ENCODE assay signal across 16 cellular contexts in genomic region chr3:7444886-7445285, GRCh38.
DNase-seq lines count a peak whose midpoint lies in the region; ATAC-seq and TF ChIP-seq lines count a peak whose summit lies in the region.
"Had no signal": no experiment of that assay in that cellular context is flagged by ENCODE, and none has a peak within 500 bp of the region (broad histone marks: within the 10 kb centered on the region; RNA-seq: fewer than 3 reads in every experiment).

No MANE protein-coding gene starts in this region.

- peaks cover 0 to 8% (median 0%) of the 10 kb centered on the region in 11 donors for H3K9me3 ChIP-seq in heart right ventricle
- H3K9me3 ChIP-seq in BLaER1 treated with 17β-estradiol and CSF1 and Interleukin-3, amounts not matched to agents 10 nM and 100 nM (replicated peaks in 1 of 11) = peaks cover 0 to 13% (median 0%) of the 10 kb centered on the region in 11 experiments; a peak in 4 of 22 replicates
- H3K9me3 ChIP-seq: BLaER1 had no signal

- intact Hi-C loops in heart right ventricle (cut with DNase I) = no loop called here
- intact Hi-C loops in Right ventricle myocardium inferior (cut with DNase I) = loop anchor here (10.0 kb wide), 1 partner anchor 60 kb away; no protein-coding TSS in a partner anchor

- H3K9ac ChIP-seq in BLaER1 treated with 17β-estradiol and CSF1 and Interleukin-3, amounts not matched to agents 10 nM and 100 nM = no peak overlapping the region
- H3K9ac ChIP-seq: BLaER1 had no signal

- H3K4me1 ChIP-seq in heart right ventricle = peaks cover 0 to 20% (median 4%) of the 10 kb centered on the region in 9 donors
- H3K4me1 ChIP-seq in BLaER1 treated with 17β-estradiol and CSF1 and Interleukin-3, amounts not matched to agents 10 nM and 100 nM = peaks cover 0 to 19% (median 10%) of the 10 kb centered on the region in 10 experiments; a peak in 13 of 20 replicates
- H3K4me1 ChIP-seq: BLaER1 had no signal

- ATAC-seq in heart right ventricle = peak in 4 of 8 donors; percentile 54 to 89 (median 66)
- no peak for ATAC-seq in Right ventricle myocardium inferior
- no peak for ATAC-seq in HG03432 (IDR thresholded peaks at IDR 0.05; ENCODE audit: unreplicated experiment)
- no peak for ATAC-seq in HG03039 (IDR thresholded peaks at IDR 0.05; ENCODE audit: unreplicated experiment)
- ATAC-seq: CD8-positive, alpha-beta T cell had no signal

- 59 to 62% methylated on average over 4 of the region's 4 CpGs for WGBS in heart right ventricle, 2 donors

- no peaks in the 10 kb centered on the region for H3K36me3 ChIP-seq in heart right ventricle
- no peaks in the 10 kb centered on the region for H3K36me3 ChIP-seq in BLaER1 treated with 17β-estradiol and CSF1 and Interleukin-3, amounts not matched to agents 10 nM and 100 nM
- H3K36me3 ChIP-seq: BLaER1 had no signal

- peak overlapping the region in 7 of 11 experiments; percentile 4 to 46 (median 19); a peak in 9 of 22 replicates for H3K4me2 ChIP-seq in BLaER1 treated with 17β-estradiol and CSF1 and Interleukin-3, amounts not matched to agents 10 nM and 100 nM
- H3K4me2 ChIP-seq: BLaER1 had no signal

- H3K27ac ChIP-seq in heart right ventricle = peak overlapping the region in 8 of 10 donors; percentile 9 to 74 (median 44)
- no peak overlapping the region for H3K27ac ChIP-seq in BLaER1 treated with 17β-estradiol and CSF1 and Interleukin-3, amounts not matched to agents 10 nM and 100 nM
- H3K27ac ChIP-seq: BLaER1 had no signal

- no peak overlapping the region for H3K4me3 ChIP-seq in heart right ventricle
- no peak overlapping the region for H3K4me3 ChIP-seq in BLaER1 treated with 17β-estradiol and CSF1 and Interleukin-3, amounts not matched to agents 10 nM and 100 nM
- H3K4me3 ChIP-seq: BLaER1 had no signal

- DNase-seq in heart right ventricle (peak in 1 of 2 donors; percentile 10), Right ventricle myocardium inferior (ENCODE audit: missing footprints) (no peak), dermis blood vessel endothelial cell (peak; percentile 63), lung microvascular endothelial cell (ENCODE audit: low read depth in 2 of 2) (peak; percentile 58 to 64), germinal center (ENCODE audit: low spot score) (no peak)
- DNase-seq: 8988T; Calu3; CD8-positive, alpha-beta T cell; DMS53; DND-41; EL; H9 had no signal

- no peaks in the 10 kb centered on the region for H4K20me1 ChIP-seq in BLaER1 treated with 17β-estradiol and CSF1 and Interleukin-3, amounts not matched to agents 10 nM and 100 nM
- H4K20me1 ChIP-seq: BLaER1 had no signal

- TF ChIP-seq CTCF in heart right ventricle (IDR thresholded peaks at IDR 0.05) = no peak

- no peaks in the 10 kb centered on the region for H3K27me3 ChIP-seq in heart right ventricle
- no peaks in the 10 kb centered on the region for H3K27me3 ChIP-seq in BLaER1 treated with 17β-estradiol and CSF1 and Interleukin-3, amounts not matched to agents 10 nM and 100 nM
- H3K27me3 ChIP-seq: BLaER1 had no signal

Comparison
In these comparisons a context has a peak if more than half of its experiments do, and no peak if none do; other contexts are left out.
1. DNase-seq: peak in dermis blood vessel endothelial cell (single experiment) and lung microvascular endothelial cell (2 of 2); none in Right ventricle myocardium inferior (single experiment) and germinal center (single experiment).
2. H3K27ac ChIP-seq: peak in heart right ventricle (8 of 10); none in BLaER1 treated with 17β-estradiol and CSF1 and Interleukin-3, amounts not matched to agents 10 nM and 100 nM (0 of 11).